Comparison of ENCODE assay signal across 15 cellular contexts in the genomic region with DNA sequence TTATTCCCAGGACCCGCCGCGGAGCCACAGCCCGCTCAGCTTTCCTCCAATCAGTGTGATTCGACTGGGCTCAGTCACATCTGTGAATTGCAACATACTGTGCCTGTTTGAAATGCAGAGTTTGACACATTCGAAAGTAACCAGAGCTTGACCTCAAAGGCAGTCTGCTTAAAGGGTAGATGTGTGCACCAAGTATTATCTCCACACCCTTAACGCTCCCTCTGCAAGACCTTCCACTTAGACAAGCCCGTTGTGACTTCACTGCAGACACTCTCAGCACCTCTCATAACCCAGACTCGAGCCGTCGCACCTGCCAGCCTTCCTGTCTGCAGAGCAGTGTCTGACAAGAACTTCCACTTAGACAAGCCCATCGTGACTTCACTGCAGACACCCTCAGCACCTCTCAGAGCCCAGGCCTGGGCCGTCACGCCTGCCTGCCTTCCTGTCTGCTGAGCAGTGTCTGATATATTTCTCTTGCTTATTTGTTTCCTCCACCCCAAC. TPM values are rescaled to one million over a fixed set of nuclear protein-coding genes. Genes with fewer than 3 reads are reported as not detected.
DNase-seq lines count a peak whose midpoint lies in the region; ATAC-seq and TF ChIP-seq lines count a peak whose summit lies in the region.
"Had no signal": no experiment of that assay in that cellular context is flagged by ENCODE, and none has a peak within 500 bp of the region (broad histone marks: within the 10 kb centered on the region; RNA-seq: fewer than 3 reads in every experiment).

No MANE protein-coding gene starts in this region.

- CTCF ChIA-PET in activated CD4-positive, alpha-beta T cell treated with anti-CD3 and anti-CD28 coated beads, Interleukin-2, amount 10 ng/mL, durations not matched to agents 7 days and 5 days (lab: Charles Lee): interaction anchor here (1.0 kb wide), 1 partner anchor 109 kb away, joined by 3 read pairs; no protein-coding TSS in a partner anchor

- no peak overlapping the region for H3K23ac ChIP-seq in trophoblast cell (ENCODE audit: low read length)

- H4K12ac ChIP-seq in trophoblast cell (ENCODE audit: low read depth, low read length): no peak overlapping the region

- H3K18ac ChIP-seq in trophoblast cell (ENCODE audit: low read length): no peak overlapping the region

- no peak for TF ChIP-seq POLR2A in transverse colon (IDR thresholded peaks at IDR 0.05)

- intact Hi-C loops in transverse colon (cut with DNase I; ENCODE audit: low total_unique reads): no loop called here

- H3K4me3 ChIP-seq in SU-DHL-6 (ENCODE audit: insufficient read depth, low read length, poor library complexity, severe bottlenecking) (no peak overlapping the region), transverse colon (no peak overlapping the region), trophoblast cell (ENCODE audit: low read depth, low read length) (no peak overlapping the region), GM23248 (no peak overlapping the region)
- H3K4me3 ChIP-seq: left lung, suprapubic skin had no signal

- H3F3A ChIP-seq in SU-DHL-6 (ENCODE audit: insufficient read depth): peaks cover 18% of the 10 kb centered on the region
- H3F3A ChIP-seq in GM23248 (ENCODE audit: insufficient read depth): peaks cover 5% of the 10 kb centered on the region

- no peak overlapping the region for H3K4ac ChIP-seq in trophoblast cell (ENCODE audit: low read depth, low read length)

- H2BK120ac ChIP-seq in trophoblast cell (ENCODE audit: insufficient read depth, low read length, poor library complexity): no peak overlapping the region

- H3K27me3 ChIP-seq in SU-DHL-6 (ENCODE audit: low read length): no peaks in the 10 kb centered on the region
- no peaks in the 10 kb centered on the region for H3K27me3 ChIP-seq in transverse colon
- no peaks in the 10 kb centered on the region for H3K27me3 ChIP-seq in trophoblast cell (ENCODE audit: insufficient read depth, low read length)
- H3K27me3 ChIP-seq in GM23248 (replicated peaks; ENCODE audit: insufficient read depth): no peaks in the 10 kb centered on the region
- H3K27me3 ChIP-seq: left lung, suprapubic skin had no signal

- no peak overlapping the region for H3K14ac ChIP-seq in trophoblast cell (ENCODE audit: low read length)

- TF ChIP-seq CTCF in SU-DHL-6 (IDR thresholded peaks at IDR 0.05; ENCODE audit: insufficient read depth, low read length, poor library complexity, severe bottlenecking) (no peak), transverse colon (IDR thresholded peaks at IDR 0.05) (no peak)

- peak; percentile 21 for ATAC-seq in activated naive CD8-positive, alpha-beta T cell treated with anti-CD3 and anti-CD28 coated beads, Interleukin-2, amount 10 ng/mL, durations not matched to agents 7 days and 5 days (ENCODE audit: low read depth)
- no peak for ATAC-seq in stimulated activated memory B cell treated with anti-CD40 and anti-IgM and Interleukin-4, amounts not matched to agents 10 μg/mL and 1 μg/mL and 100 μg/mL, for 72 hours
- ATAC-seq: left lung had no signal

- H3K9me2 ChIP-seq in SU-DHL-6 (replicated peaks; ENCODE audit: insufficient read depth, low read length) (no peaks in the 10 kb centered on the region), GM23248 (ENCODE audit: insufficient read depth) (no peaks in the 10 kb centered on the region)

- H3K9ac ChIP-seq in SU-DHL-6 (ENCODE audit: low read length): 0 out of 2 replicates have a peak overlapping the region, but pooled peaks have one; percentile 18
- H3K9ac ChIP-seq in trophoblast cell (ENCODE audit: low read length): no peak overlapping the region
- H3K9ac ChIP-seq in GM23248: no peak overlapping the region
- H3K9ac ChIP-seq: KMS-11 had no signal

- H3K4me2 ChIP-seq in SU-DHL-6 (ENCODE audit: low read depth, low read length, poor library complexity, severe bottlenecking): peak overlapping the region; percentile 33
- no peak overlapping the region for H3K4me2 ChIP-seq in trophoblast cell (ENCODE audit: low read length)
- no peak overlapping the region for H3K4me2 ChIP-seq in GM23248 (ENCODE audit: unreplicated experiment)
- H3K4me2 ChIP-seq: KMS-11 had no signal

- H4K8ac ChIP-seq in trophoblast cell (ENCODE audit: low read depth, low read length): no peak overlapping the region

- H2AK5ac ChIP-seq in trophoblast cell (ENCODE audit: low read length): no peak overlapping the region

- no peaks in the 10 kb centered on the region for H3K9me3 ChIP-seq in SU-DHL-6 (ENCODE audit: insufficient read depth, low read length)
- no peaks in the 10 kb centered on the region for H3K9me3 ChIP-seq in transverse colon
- no peaks in the 10 kb centered on the region for H3K9me3 ChIP-seq in trophoblast cell (ENCODE audit: insufficient read depth, low read depth, low read length)
- H3K9me3 ChIP-seq in GM23248 (ENCODE audit: low read depth): no peaks in the 10 kb centered on the region
- H3K9me3 ChIP-seq: Caco-2, left lung, suprapubic skin had no signal

- H3K27ac Mint-ChIP-seq in activated CD4-positive, alpha-beta T cell treated with anti-CD3 and anti-CD28 coated beads, Interleukin-2, amount 10 ng/mL, durations not matched to agents 7 days and 5 days: peak overlapping the region; percentile 51
- H3K27ac Mint-ChIP-seq in activated naive CD8-positive, alpha-beta T cell treated with anti-CD3 and anti-CD28 coated beads, Interleukin-2, amount 10 ng/mL, durations not matched to agents 7 days and 5 days: peak overlapping the region; percentile 66
- peak overlapping the region; percentile 16 for H3K27ac Mint-ChIP-seq in stimulated activated memory B cell treated with anti-CD40 and anti-IgM and Interleukin-4, amounts not matched to agents 10 μg/mL and 1 μg/mL and 100 μg/mL, for 72 hours

- H3K9me3 Mint-ChIP-seq in activated CD4-positive, alpha-beta T cell treated with anti-CD3 and anti-CD28 coated beads, Interleukin-2, amount 10 ng/mL, durations not matched to agents 7 days and 5 days: no peaks in the 10 kb centered on the region
- H3K9me3 Mint-ChIP-seq in activated naive CD8-positive, alpha-beta T cell treated with anti-CD3 and anti-CD28 coated beads, Interleukin-2, amount 10 ng/mL, durations not matched to agents 7 days and 5 days: no peaks in the 10 kb centered on the region
- H3K9me3 Mint-ChIP-seq in stimulated activated memory B cell treated with anti-CD40 and anti-IgM and Interleukin-4, amounts not matched to agents 10 μg/mL and 1 μg/mL and 100 μg/mL, for 72 hours: no peaks in the 10 kb centered on the region

- in situ Hi-C loops in transverse colon (cut with MboI; ENCODE audit: low pct_ligation_motif_present in 1 of 4, low pct_unique_long_range_greater_than_20kb in 1 of 4, low sequenced_read_pairs in 3 of 4): loop anchor here in 1 of 4 donors (25.0 kb wide), 1 partner anchor 350 kb away; no protein-coding TSS in a partner anchor
- in situ Hi-C loops in GM23248 (cut with MboI): no loop called here

- no peak overlapping the region for H3K4me3 Mint-ChIP-seq in activated CD4-positive, alpha-beta T cell treated with anti-CD3 and anti-CD28 coated beads, Interleukin-2, amount 10 ng/mL, durations not matched to agents 7 days and 5 days
- peak overlapping the region; percentile 59 for H3K4me3 Mint-ChIP-seq in activated naive CD8-positive, alpha-beta T cell treated with anti-CD3 and anti-CD28 coated beads, Interleukin-2, amount 10 ng/mL, durations not matched to agents 7 days and 5 days
- H3K4me3 Mint-ChIP-seq in stimulated activated memory B cell treated with anti-CD40 and anti-IgM and Interleukin-4, amounts not matched to agents 10 μg/mL and 1 μg/mL and 100 μg/mL, for 72 hours: no peak overlapping the region

- no peak overlapping the region for H4K91ac ChIP-seq in trophoblast cell (ENCODE audit: low read depth, low read length)

- H3K79me1 ChIP-seq in trophoblast cell (ENCODE audit: low read length): peaks cover 8% of the 10 kb centered on the region

- H3K27ac ChIP-seq in SU-DHL-6 (ENCODE audit: low read depth, low read length): peak overlapping the region; percentile 84
- peak overlapping the region in 2 of 4 donors; percentile 40 to 59 for H3K27ac ChIP-seq in transverse colon
- no peak overlapping the region for H3K27ac ChIP-seq in trophoblast cell (ENCODE audit: low read depth, low read length)
- H3K27ac ChIP-seq in GM23248: no peak overlapping the region
- H3K27ac ChIP-seq: KMS-11, left lung, suprapubic skin had no signal

- POLR2A ChIA-PET in activated CD4-positive, alpha-beta T cell treated with anti-CD3 and anti-CD28 coated beads, Interleukin-2, amount 10 ng/mL, durations not matched to agents 7 days and 5 days (lab: Charles Lee): no interaction called here
- POLR2A ChIA-PET in activated naive CD8-positive, alpha-beta T cell treated with anti-CD3 and anti-CD28 coated beads, Interleukin-2, amount 10 ng/mL, durations not matched to agents 7 days and 5 days (lab: Charles Lee): interaction anchor here (1.0 kb wide), 1 partner anchor 45 kb away, joined by 3 read pairs; no protein-coding TSS in a partner anchor

- no peak overlapping the region for H2BK12ac ChIP-seq in trophoblast cell (ENCODE audit: low read length)

- H4K20me1 ChIP-seq in SU-DHL-6 (ENCODE audit: low read depth, low read length) (no peaks in the 10 kb centered on the region), GM23248 (ENCODE audit: insufficient read depth) (no peaks in the 10 kb centered on the region)

- DNase-seq in activated CD4-positive, alpha-beta T cell treated with anti-CD3 and anti-CD28 coated beads, Interleukin-2, amount 10 ng/mL, durations not matched to agents 7 days and 5 days: no peak
- no peak for DNase-seq in activated CD4-positive, alpha-beta T cell treated with anti-CD3 and anti-CD28 coated beads for 4 hours
- DNase-seq in activated naive CD8-positive, alpha-beta T cell treated with anti-CD3 and anti-CD28 coated beads, Interleukin-2, amount 10 ng/mL, durations not matched to agents 7 days and 5 days: peak; percentile 43
- DNase-seq in transverse colon: no peak
- no peak for DNase-seq in trophoblast cell
- no peak for DNase-seq in GM23248
- DNase-seq: activated effector memory CD4-positive, alpha-beta T cell treated with anti-CD3 and anti-CD28 coated beads, Interleukin-2, amount 50 U/mL, for 16 hours; Caco-2; left lung; NCI-H1694 treated with DMSO at 0.1 percent for 48 hours; NCI-H526 had no signal

- H3K79me2 ChIP-seq in SU-DHL-6 (ENCODE audit: insufficient read depth, low read length) (peaks cover 78% of the 10 kb centered on the region), trophoblast cell (ENCODE audit: control insufficient read depth, insufficient read depth, low read length, poor library complexity) (peaks cover 14% of the 10 kb centered on the region), GM23248 (ENCODE audit: insufficient read depth) (peaks cover 26% of the 10 kb centered on the region)

- H3K4me1 ChIP-seq in transverse colon (peaks cover 4 to 24% (median 16%) of the 10 kb centered on the region in 4 donors), trophoblast cell (ENCODE audit: control insufficient read depth in 1 of 2, insufficient read depth in 2 of 2, low read length in 2 of 2) (peaks cover 4 to 9% of the 10 kb centered on the region in 2 experiments), GM23248 (ENCODE audit: insufficient read depth) (peaks cover 4% of the 10 kb centered on the region; the same call in 1 of the 2 replicates)

- 84 to 87% methylated on average over 7 to 14 of the region's 14 CpGs for WGBS in transverse colon (ENCODE audit: low coverage in 1 of 2), 2 donors
- WGBS in trophoblast cell (ENCODE audit: extremely low coverage, insufficient coverage, insufficient read length): no CpG with 5 or more reads among the region's 14 CpGs
- 94 to 96% methylated on average over 14 of the region's 14 CpGs for WGBS in GM23248 (ENCODE audit: low coverage in 1 of 2, low lambda C conversion rate in 2 of 2, missing lambda C conversion rate in 2 of 2), 2 experiments

- peaks cover 40% of the 10 kb centered on the region for H3K4me1 Mint-ChIP-seq in activated CD4-positive, alpha-beta T cell treated with anti-CD3 and anti-CD28 coated beads, Interleukin-2, amount 10 ng/mL, durations not matched to agents 7 days and 5 days
- H3K4me1 Mint-ChIP-seq in activated naive CD8-positive, alpha-beta T cell treated with anti-CD3 and anti-CD28 coated beads, Interleukin-2, amount 10 ng/mL, durations not matched to agents 7 days and 5 days: peaks cover 32% of the 10 kb centered on the region
- peaks cover 40% of the 10 kb centered on the region for H3K4me1 Mint-ChIP-seq in stimulated activated memory B cell treated with anti-CD40 and anti-IgM and Interleukin-4, amounts not matched to agents 10 μg/mL and 1 μg/mL and 100 μg/mL, for 72 hours

- peaks cover 42% of the 10 kb centered on the region for H3K36me3 Mint-ChIP-seq in activated CD4-positive, alpha-beta T cell treated with anti-CD3 and anti-CD28 coated beads, Interleukin-2, amount 10 ng/mL, durations not matched to agents 7 days and 5 days (ENCODE audit: low read depth)
- peaks cover 30% of the 10 kb centered on the region for H3K36me3 Mint-ChIP-seq in activated naive CD8-positive, alpha-beta T cell treated with anti-CD3 and anti-CD28 coated beads, Interleukin-2, amount 10 ng/mL, durations not matched to agents 7 days and 5 days
- H3K36me3 Mint-ChIP-seq in stimulated activated memory B cell treated with anti-CD40 and anti-IgM and Interleukin-4, amounts not matched to agents 10 μg/mL and 1 μg/mL and 100 μg/mL, for 72 hours: peaks cover 36% of the 10 kb centered on the region

- H2AFZ ChIP-seq in SU-DHL-6 (ENCODE audit: low read depth, low read length, severe bottlenecking) (no peak overlapping the region), trophoblast cell (ENCODE audit: insufficient read depth, low read length, poor library complexity) (no peak overlapping the region), GM23248 (no peak overlapping the region)

- TF ChIP-seq EP300 in transverse colon (IDR thresholded peaks at IDR 0.05; ENCODE audit: low read depth): no peak

- H3K27me3 Mint-ChIP-seq in activated CD4-positive, alpha-beta T cell treated with anti-CD3 and anti-CD28 coated beads, Interleukin-2, amount 10 ng/mL, durations not matched to agents 7 days and 5 days: no peaks in the 10 kb centered on the region
- no peaks in the 10 kb centered on the region for H3K27me3 Mint-ChIP-seq in activated naive CD8-positive, alpha-beta T cell treated with anti-CD3 and anti-CD28 coated beads, Interleukin-2, amount 10 ng/mL, durations not matched to agents 7 days and 5 days
- H3K27me3 Mint-ChIP-seq in stimulated activated memory B cell treated with anti-CD40 and anti-IgM and Interleukin-4, amounts not matched to agents 10 μg/mL and 1 μg/mL and 100 μg/mL, for 72 hours: no peaks in the 10 kb centered on the region

- H3K36me3 ChIP-seq in SU-DHL-6 (ENCODE audit: low read length) (peaks cover 24% of the 10 kb centered on the region), transverse colon (peaks cover 0 to 11% (median 0%) of the 10 kb centered on the region in 4 donors), trophoblast cell (ENCODE audit: control insufficient read depth in 1 of 2, insufficient read depth in 2 of 2, low read length in 2 of 2) (peaks cover 11 to 12% of the 10 kb centered on the region in 2 experiments), GM23248 (ENCODE audit: low read depth) (peaks cover 8% of the 10 kb centered on the region; the same call in 1 of the 2 replicates)

- H2BK5ac ChIP-seq in trophoblast cell (ENCODE audit: low read depth, low read length, poor library complexity): no peak overlapping the region

RNA-seq across cellular contexts. Expression of a gene that starts 3.7 kb away (rescaled TPM):
- total RNA-seq in activated CD4-positive, alpha-beta T cell treated with anti-CD3 and anti-CD28 coated beads, Interleukin-2, amount 10 ng/mL, durations not matched to agents 7 days and 5 days: 100 to 1,000 TPM in 1 of 2 experiments, 10 to 100 TPM in 1; 83.2 to 102 TPM
- 100 to 1,000 TPM in 1 of 2 experiments, 10 to 100 TPM in 1; 99.4 to 105 TPM for total RNA-seq in activated naive CD8-positive, alpha-beta T cell treated with anti-CD3 and anti-CD28 coated beads, Interleukin-2, amount 10 ng/mL, durations not matched to agents 7 days and 5 days
- 100 to 1,000 TPM in 1 of 4 donors, 10 to 100 TPM in 3; 45.2 to 193 (median 57.4) TPM for total RNA-seq in transverse colon
- 12.8 and 14.2 TPM in 2 replicates for polyA plus RNA-seq in trophoblast cell (2013)
- total RNA-seq in GM23248 (2014; rRNA removed; shearing (Covaris generic)): 9.4 and 19.6 TPM in 2 replicates
- 8.8 and 12.3 TPM in 2 replicates for polyA plus RNA-seq in GM23248 (2016; fragmentation: Nextera tagmentation; extraction: Ambion mirVana)

Comparison
In these comparisons a context has a peak if more than half of its experiments do, and no peak if none do; other contexts are left out.
1. H3K27ac Mint-ChIP-seq: peak in every context shown above with its lines; median percentile 66 in activated naive CD8-positive, alpha-beta T cell treated with anti-CD3 and anti-CD28 coated beads, Interleukin-2, amount 10 ng/mL, durations not matched to agents 7 days and 5 days; 51 in activated CD4-positive, alpha-beta T cell treated with anti-CD3 and anti-CD28 coated beads, Interleukin-2, amount 10 ng/mL, durations not matched to agents 7 days and 5 days; 16 in stimulated activated memory B cell treated with anti-CD40 and anti-IgM and Interleukin-4, amounts not matched to agents 10 μg/mL and 1 μg/mL and 100 μg/mL, for 72 hours.